In genomic region chr5:144040615-144041394, GRCh38 we compare ENCODE assay signal across 22 cellular contexts.
"Had no signal": no experiment of that assay in that cellular context is flagged by ENCODE, and none has a peak within 500 bp of the region (broad histone marks: within the 10 kb centered on the region; RNA-seq: fewer than 3 reads in every experiment).

No MANE protein-coding gene starts in this region.

- H3K4me3 Mint-ChIP-seq: activated CD4-positive, alpha-beta T cell treated with anti-CD3 and anti-CD28 coated beads, Interleukin-2, amount 10 ng/mL, durations not matched to agents 7 days and 5 days; activated naive CD8-positive, alpha-beta T cell; activated T-cell treated with anti-CD3 and anti-CD28 coated beads, Interleukin-2, amount 50 U/mL, for 72 hours; dendritic cell treated with granulocyte-macrophage colony-stimulating factor and Interleukin-4, amounts not matched to agents 40 ng/mL and 50 ng/mL, for 4 days; effector memory CD8-positive, alpha-beta T cell; natural killer cell treated with Interleukin-12 subunit alpha and Interleukin-12 subunit beta and Interleukin-15 and Interleukin-18, amount 100 ng/mL, for 72 hours; T-helper 2 cell treated with Interferon-gamma antibody and Interleukin-4, amounts not matched to agents 5 μg/mL and 100 μg/mL, for 36 hours; type B pancreatic cell had no signal

- H3K36me3 ChIP-seq: brain microvascular endothelial cell, suprapubic skin had no signal

- H3K4me3 ChIP-seq: mucosa of descending colon, skin epidermis, suprapubic skin had no signal

- H3K4me1 Mint-ChIP-seq: activated CD4-positive, alpha-beta T cell treated with anti-CD3 and anti-CD28 coated beads, Interleukin-2, amount 10 ng/mL, durations not matched to agents 7 days and 5 days had no signal

- H3K27me3 Mint-ChIP-seq: dendritic cell treated with granulocyte-macrophage colony-stimulating factor and Interleukin-4, amounts not matched to agents 40 ng/mL and 50 ng/mL, for 4 days; type B pancreatic cell had no signal

- H3K27ac Mint-ChIP-seq: activated CD4-positive, alpha-beta T cell treated with anti-CD3 and anti-CD28 coated beads, Interleukin-2, amount 10 ng/mL, durations not matched to agents 7 days and 5 days; activated naive CD8-positive, alpha-beta T cell; activated T-cell treated with anti-CD3 and anti-CD28 coated beads, Interleukin-2, amount 50 U/mL, for 72 hours; dendritic cell treated with granulocyte-macrophage colony-stimulating factor and Interleukin-4, amounts not matched to agents 40 ng/mL and 50 ng/mL, for 4 days; effector memory CD8-positive, alpha-beta T cell; natural killer cell treated with Interleukin-12 subunit alpha and Interleukin-12 subunit beta and Interleukin-15 and Interleukin-18, amount 100 ng/mL, for 72 hours; T-helper 2 cell treated with Interferon-gamma antibody and Interleukin-4, amounts not matched to agents 5 μg/mL and 100 μg/mL, for 36 hours; type B pancreatic cell had no signal

- ATAC-seq: activated T-cell treated with anti-CD3 and anti-CD28 coated beads, Interleukin-2, amount 50 U/mL, for 72 hours; effector memory CD8-positive, alpha-beta T cell; left colon; mucosa of descending colon; natural killer cell treated with Interleukin-12 subunit alpha and Interleukin-12 subunit beta and Interleukin-15 and Interleukin-18, amount 100 ng/mL, for 72 hours; stimulated activated naive CD8-positive, alpha-beta T cell treated with anti-CD3 and anti-CD28 coated beads, Interleukin-15, Interleukin-2, amounts not matched to agents 100 U/mL and 50 U/mL, for 24 hours had no signal

- H3K9me3 Mint-ChIP-seq: activated CD4-positive, alpha-beta T cell treated with anti-CD3 and anti-CD28 coated beads, Interleukin-2, amount 10 ng/mL, durations not matched to agents 7 days and 5 days; activated T-cell treated with anti-CD3 and anti-CD28 coated beads, Interleukin-2, amount 50 U/mL, for 72 hours; effector memory CD8-positive, alpha-beta T cell; natural killer cell treated with Interleukin-12 subunit alpha and Interleukin-12 subunit beta and Interleukin-15 and Interleukin-18, amount 100 ng/mL, for 72 hours; T-helper 2 cell treated with Interferon-gamma antibody and Interleukin-4, amounts not matched to agents 5 μg/mL and 100 μg/mL, for 36 hours had no signal

- H3K4me1 ChIP-seq: suprapubic skin had no signal

- H3K36me3 Mint-ChIP-seq: activated naive CD8-positive, alpha-beta T cell; natural killer cell treated with Interleukin-12 subunit alpha and Interleukin-12 subunit beta and Interleukin-15 and Interleukin-18, amount 100 ng/mL, for 72 hours; type B pancreatic cell had no signal

- H3K27ac ChIP-seq: brain microvascular endothelial cell, skin epidermis, suprapubic skin had no signal

- DNase-seq: activated CD4-positive, alpha-beta T cell treated with anti-CD3 and anti-CD28 coated beads, Interleukin-2, amount 10 ng/mL, durations not matched to agents 7 days and 5 days; activated CD4-positive, CD25-positive, alpha-beta regulatory T cell; activated CD8-positive, alpha-beta memory T cell treated with anti-CD3 and anti-CD28 coated beads, Interleukin-2, amount 50 U/mL, for 48 hours; activated gamma-delta T cell; activated T-cell treated with anti-CD3 and anti-CD28 coated beads, Interleukin-2, amount 50 U/mL, for 72 hours; brain microvascular endothelial cell; cerebellar nuclear complex; effector memory CD8-positive, alpha-beta T cell; left colon; mammary epithelial cell; mucosa of descending colon; nucleus accumbens; stimulated activated CD4-positive, alpha-beta T cell treated with anti-CD3 and anti-CD28 coated beads, Interleukin-4, amount 100 ng/mL, for 4 hours; stimulated activated CD8-positive, alpha-beta memory T cell treated with anti-CD3 and anti-CD28 coated beads, Interleukin-4, amount 100 ng/mL, for 48 hours; stimulated activated naive CD8-positive, alpha-beta T cell treated with anti-CD3 and anti-CD28 coated beads, Interleukin-15, Interleukin-2, amounts not matched to agents 100 U/mL and 50 U/mL, for 24 hours had no signal

- H3K9me3 ChIP-seq: mucosa of descending colon, suprapubic skin had no signal

- H3K27me3 ChIP-seq: brain microvascular endothelial cell, suprapubic skin had no signal
